Comparison of ENCODE assay signal across 24 cellular contexts in the genomic region with DNA sequence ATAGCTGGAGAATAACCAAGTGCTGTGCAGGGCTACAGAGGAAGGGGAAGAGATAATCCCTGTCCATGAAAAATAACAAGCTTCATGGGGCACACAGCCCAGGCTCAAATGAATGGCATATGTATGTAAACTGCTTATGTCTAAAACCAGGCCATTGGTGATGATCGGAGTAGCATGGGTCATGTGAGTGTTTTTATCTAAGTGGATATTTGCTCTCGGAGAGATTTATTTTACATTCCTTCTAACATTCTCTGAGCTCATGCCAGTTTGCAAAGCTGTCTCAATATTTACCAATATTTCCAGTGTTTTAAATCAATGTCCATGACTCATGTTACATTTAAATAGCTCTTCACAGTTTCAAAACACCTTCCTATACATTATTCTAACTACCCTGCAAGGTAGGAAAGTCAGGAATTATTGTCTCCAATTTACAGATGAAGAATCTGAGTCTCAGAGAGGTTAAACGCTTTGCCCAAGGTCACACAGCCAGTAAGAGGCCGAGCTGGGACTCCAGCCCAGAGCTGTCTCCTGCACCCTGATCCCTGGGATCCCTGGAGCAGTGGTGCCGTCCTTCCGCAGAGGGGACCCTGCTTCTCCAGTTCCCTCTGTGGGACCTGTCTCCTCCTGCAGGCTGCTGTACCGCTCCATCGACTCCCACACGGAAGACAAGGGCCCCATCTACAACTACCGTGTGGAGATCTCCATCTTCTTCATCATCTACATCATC.
"Had no signal": no experiment of that assay in that cellular context is flagged by ENCODE, and none has a peak within 500 bp of the region (broad histone marks: within the 10 kb centered on the region; RNA-seq: fewer than 3 reads in every experiment).

No MANE protein-coding gene starts in this region.

- H3K4me1 Mint-ChIP-seq: activated naive CD4-positive, alpha-beta T cell treated with anti-CD3 and anti-CD28 coated beads, Interleukin-2, amount 10 ng/mL, durations not matched to agents 7 days and 5 days had no signal

- H3K9me3 Mint-ChIP-seq: activated CD4-positive, alpha-beta memory T cell treated with anti-CD3 and anti-CD28 coated beads, Interleukin-2, amount 10 ng/mL, durations not matched to agents 7 days and 5 days; activated naive CD4-positive, alpha-beta T cell treated with anti-CD3 and anti-CD28 coated beads, Interleukin-2, amount 10 ng/mL, durations not matched to agents 7 days and 5 days; activated naive CD8-positive, alpha-beta T cell treated with anti-CD3 and anti-CD28 coated beads for 36 hours; activated T-cell treated with anti-CD3 and anti-CD28 coated beads, Interleukin-2, amount 50 U/mL, for 72 hours; activated T-helper 2 cell treated with anti-CD3 and anti-CD28 coated beads, Interferon-gamma antibody, Interleukin-2, Interleukin-4, amounts not matched to agents 10 μg/mL and 5 μg/mL and 100 μg/mL, durations not matched to agents 14 hours and 24 hours and 36 hours; T-helper 1 cell treated with Interleukin-12 subunit alpha and Interleukin-12 subunit beta and Interleukin-4 antibody, amounts not matched to agents 30 μg/mL and 1 μg/mL, for 36 hours had no signal

- H3K4me3 ChIP-seq: MG63, Peyer's patch, SJSA1 had no signal

- H3K27ac Mint-ChIP-seq: activated CD4-positive, alpha-beta memory T cell treated with anti-CD3 and anti-CD28 coated beads, Interleukin-2, amount 10 ng/mL, durations not matched to agents 7 days and 5 days; activated CD4-positive, alpha-beta T cell treated with anti-CD3 and anti-CD28 coated beads for 36 hours; activated naive CD4-positive, alpha-beta T cell treated with anti-CD3 and anti-CD28 coated beads, Interleukin-2, amount 10 ng/mL, durations not matched to agents 7 days and 5 days; activated naive CD8-positive, alpha-beta T cell treated with anti-CD3 and anti-CD28 coated beads for 36 hours; activated T-cell treated with anti-CD3 and anti-CD28 coated beads, Interleukin-2, amount 50 U/mL, for 72 hours; activated T-helper 2 cell treated with anti-CD3 and anti-CD28 coated beads, Interferon-gamma antibody, Interleukin-2, Interleukin-4, amounts not matched to agents 10 μg/mL and 5 μg/mL and 100 μg/mL, durations not matched to agents 14 hours and 24 hours and 36 hours; T-helper 1 cell treated with Interleukin-12 subunit alpha and Interleukin-12 subunit beta and Interleukin-4 antibody, amounts not matched to agents 30 μg/mL and 1 μg/mL, for 36 hours had no signal

- H3K27ac ChIP-seq: KMS-11, Peyer's patch, RWPE1, SJSA1 had no signal

- H3K4me3 Mint-ChIP-seq: activated CD4-positive, alpha-beta memory T cell treated with anti-CD3 and anti-CD28 coated beads, Interleukin-2, amount 10 ng/mL, durations not matched to agents 7 days and 5 days; activated CD4-positive, alpha-beta T cell treated with anti-CD3 and anti-CD28 coated beads for 36 hours; activated naive CD4-positive, alpha-beta T cell treated with anti-CD3 and anti-CD28 coated beads, Interleukin-2, amount 10 ng/mL, durations not matched to agents 7 days and 5 days; activated naive CD8-positive, alpha-beta T cell treated with anti-CD3 and anti-CD28 coated beads for 36 hours; activated T-cell treated with anti-CD3 and anti-CD28 coated beads, Interleukin-2, amount 50 U/mL, for 72 hours; T-helper 1 cell treated with Interleukin-12 subunit alpha and Interleukin-12 subunit beta and Interleukin-4 antibody, amounts not matched to agents 30 μg/mL and 1 μg/mL, for 36 hours had no signal

- DNase-seq: activated CD4-positive, alpha-beta memory T cell treated with anti-CD3 and anti-CD28 coated beads, Interleukin-2, amount 10 ng/mL, durations not matched to agents 7 days and 5 days; activated CD4-positive, alpha-beta T cell treated with anti-CD3 and anti-CD28 coated beads for 36 hours; activated CD4-positive, alpha-beta T cell treated with anti-CD3 and anti-CD28 coated beads, Interleukin-2, amount 50 U/mL, for 1 hour; activated gamma-delta T cell treated with Interleukin-2 at 50 U/mL for 16 hours; activated naive CD4-positive, alpha-beta T cell treated with anti-CD3 and anti-CD28 coated beads, Interleukin-2, amount 10 ng/mL, durations not matched to agents 7 days and 5 days; activated naive CD8-positive, alpha-beta T cell treated with anti-CD3 and anti-CD28 coated beads for 36 hours; activated T-cell treated with anti-CD3 and anti-CD28 coated beads, Interleukin-2, amount 50 U/mL, for 72 hours; MG63; NCI-H1092 treated with DMSO at 0.1 percent for 48 hours; NCI-H1436 treated with DMSO at 0.1 percent for 48 hours; NCI-H187 treated with DMSO at 0.1 percent for 48 hours; NCI-H2081 treated with DMSO at 0.1 percent for 48 hours; NCI-H446; NCI-H524; Peyer's patch; SHP77; T-helper 9 cell had no signal

- FAIRE-seq: TTC549 had no signal

- H3K36me3 Mint-ChIP-seq: activated naive CD4-positive, alpha-beta T cell treated with anti-CD3 and anti-CD28 coated beads, Interleukin-2, amount 10 ng/mL, durations not matched to agents 7 days and 5 days; activated naive CD8-positive, alpha-beta T cell treated with anti-CD3 and anti-CD28 coated beads for 36 hours had no signal

- ATAC-seq: activated CD4-positive, alpha-beta T cell treated with anti-CD3 and anti-CD28 coated beads for 36 hours; activated T-cell treated with anti-CD3 and anti-CD28 coated beads, Interleukin-2, amount 50 U/mL, for 72 hours; SK-N-SH treated with all-trans-retinoic acid at 6 μM for 48 hours had no signal
